In genomic region chr6:28657367-28657755, GRCh38 we compare ENCODE assay signal across 9 cellular contexts.
DNase-seq lines count a peak whose midpoint lies in the region; ATAC-seq, FAIRE-seq and TF ChIP-seq lines count a peak whose summit lies in the region.
"Had no signal": no experiment of that assay in that cellular context is flagged by ENCODE, and none has a peak within 500 bp of the region (broad histone marks: within the 10 kb centered on the region; RNA-seq: fewer than 3 reads in every experiment).

No MANE protein-coding gene starts in this region.

- ATAC-seq in K562 (no peak), naive B cell (ENCODE audit: low read depth in 2 of 2) (no peak), GM18909 (IDR thresholded peaks at IDR 0.05; ENCODE audit: poor library complexity, unreplicated experiment) (no peak)

- peaks cover 0 to 4% of the 10 kb centered on the region in 2 donors for H3K36me3 Mint-ChIP-seq in naive B cell
- H3K36me3 Mint-ChIP-seq in immature natural killer cell, result no peaks in the 10 kb centered on the region

- CTCF ChIA-PET in K562 (lab: Yijun Ruan, JAX; ENCODE audit: low intra/inter-chr PET ratio), result interaction anchor here (0.7 kb wide), 1 partner anchor 1493 kb away, joined by 3 read pairs; no protein-coding TSS in a partner anchor

- intact Hi-C loops in K562 (cut with micrococcal nuclease), result no loop called here

- 58% methylated on average over 10 of the region's 10 CpGs for WGBS in K562 (ENCODE audit: insufficient coverage, low coverage, missing lambda C conversion rate)

- H3K27ac ChIP-seq in HL-60 (replicated peaks) (no peak overlapping the region), K562 (ENCODE audit: extremely low read depth, low read depth, low read length) (no peak overlapping the region)
- H3K27ac ChIP-seq: body of pancreas had no signal

- in situ Hi-C loops in K562 (cut with MboI), result no loop called here

- TF ChIP-seq CTCF in HL-60 (IDR thresholded peaks at IDR 0.05; ENCODE audit: insufficient read depth, low read length) (no peak), K562 (IDR thresholded peaks at IDR 0.05 in 2 of 3, conservative IDR thresholded peaks at IDR 0.05 in 1 of 3; ENCODE audit: insufficient read depth in 2 of 3, low read depth in 1 of 3, low read length in 3 of 3) (no peak)

- no peaks in the 10 kb centered on the region for H3K9me1 ChIP-seq in K562 (ENCODE audit: control insufficient read depth, insufficient read depth, low read length)

- H3K9me3 Mint-ChIP-seq in naive B cell (peaks cover 0 to 9% (median 4%) of the 10 kb centered on the region in 7 donors), immature natural killer cell (peaks cover 0 to 13% (median 0%) of the 10 kb centered on the region in 6 donors)

- TF ChIP-seq EP300 in K562 (IDR thresholded peaks at IDR 0.05; ENCODE audit: low read length), result no peak

- peaks cover 53 to 67% (median 53%) of the 10 kb centered on the region in 3 donors for H3K27me3 Mint-ChIP-seq in naive B cell
- peaks cover 27 to 33% (median 31%) of the 10 kb centered on the region in 3 donors for H3K27me3 Mint-ChIP-seq in immature natural killer cell (ENCODE audit: low read depth in 3 of 3)

- peak; percentile 14 for DNase-seq in Ammon's horn (ENCODE audit: low spot score)
- DNase-seq in HL-60 (ENCODE audit: low read depth in 1 of 2, low spot score in 1 of 2), result no peak
- no peak for DNase-seq in K562 (ENCODE audit: extremely low read depth in 1 of 4, low spot score in 3 of 4)
- no peak for DNase-seq in naive B cell
- DNase-seq in immature natural killer cell, result no peak
- no peak for DNase-seq in dermis blood vessel endothelial cell
- DNase-seq in dedifferentiated amniotic fluid mesenchymal stem cell (ENCODE audit: extremely low spot score), result no peak

- H3K4me3 ChIP-seq in HL-60 (replicated peaks; ENCODE audit: insufficient read depth, low read length) (peak overlapping the region; percentile 72), K562 (peak overlapping the region; percentile 22; the same call in 1 of the 2 replicates)
- H3K4me3 ChIP-seq: body of pancreas had no signal

- H3K27me3 ChIP-seq in HL-60 (ENCODE audit: insufficient read depth, poor library complexity, severe bottlenecking) (no peaks in the 10 kb centered on the region), K562 (ENCODE audit: control insufficient read depth in 2 of 2, insufficient read depth in 2 of 2, low read length in 2 of 2) (no peaks in the 10 kb centered on the region)
- H3K27me3 ChIP-seq: body of pancreas had no signal

- FAIRE-seq in K562 (lab: Jason Lieb, UNC), result no peak

- POLR2A ChIA-PET in K562 (lab: Yijun Ruan, JAX), result no interaction called here

- no peaks in the 10 kb centered on the region for H4K20me1 ChIP-seq in K562 (replicated peaks; ENCODE audit: control insufficient read depth, insufficient read depth, low read length)

- H3K9ac ChIP-seq in K562 (ENCODE audit: insufficient read depth in 1 of 2, low read depth in 2 of 2, low read length in 2 of 2), result no peak overlapping the region

- BruUV-seq in K562 (replicated peaks; lab: Mats Ljungman, UMichigan), result no TSS peak

- no peak for TF ChIP-seq POLR2A in K562 (conservative IDR thresholded peaks at IDR 0.05)

- H3K4me1 ChIP-seq in K562 (replicated peaks in 1 of 2; ENCODE audit: control insufficient read depth in 2 of 2, insufficient read depth in 2 of 2, low read length in 2 of 2), result peaks cover 0 to 7% of the 10 kb centered on the region in 2 experiments; a peak in 2 of 5 replicates

- H3K79me2 ChIP-seq in K562 (ENCODE audit: control insufficient read depth, insufficient read depth, low read length), result no peaks in the 10 kb centered on the region

- no peaks in the 10 kb centered on the region for H3K9me3 ChIP-seq in K562 (replicated peaks; ENCODE audit: control insufficient read depth, insufficient read depth, low read depth, low read length)
- H3K9me3 ChIP-seq: body of pancreas had no signal

- no peak overlapping the region for H2AFZ ChIP-seq in K562 (ENCODE audit: low read depth, low read length)

- H3K36me3 ChIP-seq in K562 (ENCODE audit: control insufficient read depth, insufficient read depth, low read length), result no peaks in the 10 kb centered on the region

- H3K4me1 Mint-ChIP-seq in naive B cell, result peaks cover 20 to 30% (median 22%) of the 10 kb centered on the region in 3 donors
- H3K4me1 Mint-ChIP-seq in immature natural killer cell, result peaks cover 10 to 16% of the 10 kb centered on the region in 2 donors

- H3K27ac Mint-ChIP-seq in naive B cell (peak overlapping the region in 4 of 6 donors; percentile 41 to 94 (median 80)), immature natural killer cell (no peak overlapping the region)

- no peak for TF ChIP-seq RAD21 in K562 (CRISPR knock-in tag; conservative IDR thresholded peaks at IDR 0.05 in 1 of 2, IDR thresholded peaks at IDR 0.05 in 1 of 2)

- H3K4me3 Mint-ChIP-seq in naive B cell (peak overlapping the region; percentile 57 to 93 (median 86)), immature natural killer cell (peak overlapping the region in 2 of 5 donors; percentile 28 to 58)

- peak overlapping the region; percentile 40; the same call in 1 of the 2 replicates for H3K4me2 ChIP-seq in K562 (ENCODE audit: insufficient read depth, low read length)

TF ChIP-seq in K562, 482 proteins besides CTCF, POLR2A, EP300 and RAD21:
- no peak for TF ChIP-seq NFRKB (IDR thresholded peaks at IDR 0.05; ENCODE audit: low read depth)
- TF ChIP-seq RBM15 (IDR thresholded peaks at IDR 0.05; ENCODE audit: insufficient read depth, low read length), result no peak

Comparison
In these comparisons a context has a peak if more than half of its experiments do, and no peak if none do; other contexts are left out.
1. H3K27ac Mint-ChIP-seq: peak in naive B cell (4 of 6); none in immature natural killer cell (0 of 6).